8 cellular contexts compared by ENCODE assay signal in the genomic region with DNA sequence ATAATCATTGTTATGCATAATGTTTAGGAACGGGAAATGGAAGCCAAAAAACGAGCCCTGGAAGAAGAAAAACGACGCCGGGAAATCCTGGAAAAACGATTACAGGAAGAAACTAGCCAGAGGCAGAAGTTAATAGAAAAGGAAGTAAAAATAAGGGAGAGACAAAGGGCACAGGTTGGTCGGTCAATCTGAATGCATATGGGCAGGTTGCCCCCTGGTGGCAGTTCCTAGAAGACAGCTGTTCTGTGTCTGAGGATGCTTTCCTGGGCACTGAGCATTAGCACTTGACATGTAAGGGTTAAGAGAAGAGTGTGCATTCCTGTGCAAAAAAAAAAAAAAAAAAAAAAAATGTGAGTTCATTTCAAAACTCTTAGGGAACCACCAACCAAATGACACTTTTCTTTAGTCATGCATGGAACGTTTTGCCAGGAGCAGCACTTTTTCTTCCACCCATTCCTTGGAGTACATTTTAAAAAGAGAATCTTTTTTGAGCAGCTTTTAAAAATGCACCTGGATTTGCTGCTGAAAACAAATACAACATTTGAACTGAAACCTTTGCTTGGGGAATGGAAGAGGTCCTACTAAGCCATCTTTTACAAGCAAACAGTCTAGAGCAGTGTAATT. TPM values are rescaled to one million over a fixed set of nuclear protein-coding genes. Genes with fewer than 3 reads are reported as not detected.
DNase-seq lines count a peak whose midpoint lies in the region; ATAC-seq and TF ChIP-seq lines count a peak whose summit lies in the region.

No MANE protein-coding gene starts in this region.

- WGBS in adrenal gland, 4 donors, result 7 to 9% (median 8%) methylated on average over 8 of the region's 8 CpGs

- peak; percentile 76 for TF ChIP-seq CTCF in GM13976 (IDR thresholded peaks at IDR 0.05; ENCODE audit: borderline replicate concordance, control extremely low read depth, extremely low read depth, insufficient read depth, missing control alignments)
- TF ChIP-seq CTCF in adrenal gland (IDR thresholded peaks at IDR 0.05), result peak; percentile 79 to 95 (median 92)
- peak; percentile 91 for TF ChIP-seq CTCF in retinal pigment epithelial cell (conservative IDR thresholded peaks at IDR 0.05; ENCODE audit: low read depth, low read length)

- intact Hi-C loops in adrenal gland (cut with DNase I) (loop anchor here (2.0 to 10.0 kb wide), 4 partner anchors 103 to 300 kb away; no protein-coding TSS in a partner anchor), left ventricle myocardium superior (cut with micrococcal nuclease) (loop anchor here (2.0 kb wide), 2 partner anchors 103 to 251 kb away; no protein-coding TSS in a partner anchor)

- no peaks in the 10 kb centered on the region for H3K9me3 ChIP-seq in adrenal gland (replicated peaks in 1 of 3)

- ATAC-seq in HG02852 (IDR thresholded peaks at IDR 0.05; ENCODE audit: unreplicated experiment) (peak; percentile 97), left ventricle myocardium superior (peak; percentile 78)

- H3K36me3 ChIP-seq in adrenal gland (replicated peaks in 1 of 2), result no peaks in the 10 kb centered on the region

- TF ChIP-seq POLR2A in adrenal gland (IDR thresholded peaks at IDR 0.05), result no peak

- DNase-seq in GM13976 (ENCODE audit: low spot score) (peak; percentile 37), NCI-H1436 treated with DMSO at 0.1 percent for 48 hours (lab: John Stamatoyannopoulos, UW) (peak; percentile 58), SW480 (ENCODE audit: low spot score) (peak; percentile 79), adrenal gland (peak; percentile 69 to 95 (median 88)), left ventricle myocardium superior (peak; percentile 80), retinal pigment epithelial cell (ENCODE audit: low read depth) (peak; percentile 43), 8988T (no peak)

- H3K4me3 ChIP-seq in adrenal gland (no peak overlapping the region), retinal pigment epithelial cell (ENCODE audit: low read length) (no peak overlapping the region)

- H3K4me1 ChIP-seq in adrenal gland (replicated peaks in 1 of 2), result peaks cover 0 to 9% of the 10 kb centered on the region in 2 donors

- H3K27ac ChIP-seq in adrenal gland, result peak overlapping the region in 2 of 5 donors; percentile 0 to 43

- no peaks in the 10 kb centered on the region for H3K27me3 ChIP-seq in adrenal gland

- in situ Hi-C loops in GM13976 (cut with MboI; ENCODE audit: low sequenced_read_pairs, unreplicated experiment), result no loop called here

RNA-seq across cellular contexts. Expression of a gene that starts 11.1 kb away (rescaled TPM):
- 10 to 100 TPM; 27.6 to 63.9 (median 45.0) TPM for total RNA-seq in adrenal gland
- 10 to 100 TPM; 28.6 to 47.7 (median 30.3) TPM for polyA plus RNA-seq in adrenal gland
- total RNA-seq in left ventricle myocardium superior, result 55.9 TPM

RNA-seq across cellular contexts. Expression of a gene that starts 31.0 kb away (rescaled TPM):
- total RNA-seq in adrenal gland, result 10 to 100 TPM in 3 of 8 donors, 1 to 10 TPM in 1, under 1 TPM in 1, not detected in 3; 0.55 to 22.4 (median 10.2) TPM
- polyA plus RNA-seq in adrenal gland, result 10 to 100 TPM; 27.6 to 52.1 (median 42.4) TPM
- total RNA-seq in left ventricle myocardium superior, result not detected
